In genomic region chr9:29637448-29638196, GRCh38 we compare ENCODE assay signal across 21 cellular contexts.
DNase-seq lines count a peak whose midpoint lies in the region; ATAC-seq and TF ChIP-seq lines count a peak whose summit lies in the region.
"Had no signal": no experiment of that assay in that cellular context is flagged by ENCODE, and none has a peak within 500 bp of the region (broad histone marks: within the 10 kb centered on the region; RNA-seq: fewer than 3 reads in every experiment).

No MANE protein-coding gene starts in this region.

- no peaks in the 10 kb centered on the region for H3K27me3 ChIP-seq in PC-3 (ENCODE audit: low read length)
- H3K27me3 ChIP-seq: BE2C, BLaER1 had no signal

- no peak overlapping the region for H3K9ac ChIP-seq in PC-3 (ENCODE audit: low read length)
- H3K9ac ChIP-seq: BLaER1 had no signal

- H3K4me2 ChIP-seq in PC-3 (ENCODE audit: low read length) = peak overlapping the region; percentile 62
- H3K4me2 ChIP-seq: BLaER1 had no signal

- H3K4me3 ChIP-seq in LNCaP clone FGC (ENCODE audit: low read depth, low read length) (no peak overlapping the region), PC-3 (ENCODE audit: low read length) (peak overlapping the region; percentile 40; the same call in 1 of the 2 replicates), fibroblast of villous mesenchyme (ENCODE audit: low read depth, low read length) (no peak overlapping the region)
- H3K4me3 ChIP-seq: BLaER1, GM12878 had no signal

- H3K27me3 Mint-ChIP-seq in Calu3 (ENCODE audit: unreplicated experiment) = no peaks in the 10 kb centered on the region
- H3K27me3 Mint-ChIP-seq in activated CD8-positive, alpha-beta T cell treated with anti-CD3 and anti-CD28 coated beads for 36 hours = no peaks in the 10 kb centered on the region
- H3K27me3 Mint-ChIP-seq: CD4-positive, alpha-beta memory T cell; CD4-positive, CD25-positive, alpha-beta regulatory T cell; CD8-positive, alpha-beta memory T cell had no signal

- peak; percentile 8 for DNase-seq in LNCaP clone FGC (ENCODE audit: low read depth)
- DNase-seq in PC-3 = peak; percentile 76
- peak; percentile 29 for DNase-seq in fibroblast of villous mesenchyme (ENCODE audit: low read depth)
- no peak for DNase-seq in glomerular visceral epithelial cell (ENCODE audit: extremely low spot score)
- no peak for DNase-seq in Calu3
- DNase-seq in NCI-H82 (lab: John Stamatoyannopoulos, UW) = no peak
- DNase-seq in activated CD8-positive, alpha-beta T cell treated with anti-CD3 and anti-CD28 coated beads for 36 hours = no peak
- DNase-seq: 8988T; ACHN; BE2C; C1 segment of cervical spinal cord; CD4-positive, alpha-beta memory T cell; CD4-positive, CD25-positive, alpha-beta regulatory T cell; CD8-positive, alpha-beta memory T cell; COR-L47; DMS79 treated with DMSO at 0.1 percent for 48 hours; GDM1 had no signal

- intact Hi-C loops in PC-3 (cut with micrococcal nuclease) = loop anchor here (1.0 to 10.0 kb wide), 2 partner anchors 240 to 353 kb away; no protein-coding TSS in a partner anchor
- intact Hi-C loops in Calu3 (cut with micrococcal nuclease; ENCODE audit: unreplicated experiment) = no loop called here
- intact Hi-C loops in activated CD8-positive, alpha-beta T cell treated with anti-CD3 and anti-CD28 coated beads for 36 hours (cut with micrococcal nuclease) = no loop called here

- no peak overlapping the region for H3K4me3 Mint-ChIP-seq in Calu3 (ENCODE audit: low read depth, unreplicated experiment)
- no peak overlapping the region for H3K4me3 Mint-ChIP-seq in activated CD8-positive, alpha-beta T cell treated with anti-CD3 and anti-CD28 coated beads for 36 hours
- H3K4me3 Mint-ChIP-seq: CD14-positive monocyte; CD4-positive, alpha-beta memory T cell; CD4-positive, CD25-positive, alpha-beta regulatory T cell; CD8-positive, alpha-beta memory T cell had no signal

- peak; percentile 89 for ATAC-seq in PC-3
- ATAC-seq in SK-N-SH treated with all-trans-retinoic acid at 6 μM for 48 hours = peak; percentile 69; the same call in 2 of the 3 replicates
- no peak for ATAC-seq in activated CD8-positive, alpha-beta T cell treated with anti-CD3 and anti-CD28 coated beads for 36 hours
- ATAC-seq: GM12878 had no signal

- peaks cover 32% of the 10 kb centered on the region for H3K4me1 ChIP-seq in PC-3 (ENCODE audit: insufficient read depth, low read length)
- H3K4me1 ChIP-seq: BE2C, BLaER1 had no signal

- H3K27ac ChIP-seq in PC-3 (ENCODE audit: low read length) = peak overlapping the region; percentile 60
- H3K27ac ChIP-seq: BLaER1 had no signal

- H3K9me2 ChIP-seq in PC-3 (replicated peaks; ENCODE audit: low read length) = no peaks in the 10 kb centered on the region

- BruUV-seq in PC-3 (replicated peaks; lab: Mats Ljungman, UMichigan) (no TSS peak), Calu3 (replicated peaks; lab: Mats Ljungman, UMichigan) (no TSS peak)

- TF ChIP-seq CTCF in LNCaP clone FGC (IDR thresholded peaks at IDR 0.05; ENCODE audit: control insufficient read depth, extremely low read depth, insufficient read depth) (no peak), PC-3 (conservative IDR thresholded peaks at IDR 0.05; ENCODE audit: low read depth, low read length) (no peak), fibroblast of villous mesenchyme (IDR thresholded peaks at IDR 0.05; ENCODE audit: insufficient read depth, low read depth, low read length) (no peak), Calu3 (IDR thresholded peaks at IDR 0.05; ENCODE audit: unreplicated experiment) (no peak)
- no peak for TF ChIP-seq CTCF in activated CD8-positive, alpha-beta T cell treated with anti-CD3 and anti-CD28 coated beads for 36 hours (IDR thresholded peaks at IDR 0.05)

- CTCF ChIA-PET in PC-3 (lab: Charles Lee) (no interaction called here), Calu3 (lab: Charles Lee) (no interaction called here)
- CTCF ChIA-PET in activated CD8-positive, alpha-beta T cell treated with anti-CD3 and anti-CD28 coated beads for 36 hours (lab: Charles Lee) = no interaction called here

- no peaks in the 10 kb centered on the region for H3F3A ChIP-seq in PC-3 (ENCODE audit: low read length, unreplicated experiment)

- no peak overlapping the region for H2AFZ ChIP-seq in PC-3 (ENCODE audit: low read length)

- no peaks in the 10 kb centered on the region for H3K36me3 ChIP-seq in PC-3 (ENCODE audit: low read depth, low read length)
- H3K36me3 ChIP-seq: BE2C, BLaER1 had no signal

- H3K9me3 Mint-ChIP-seq in Calu3 (ENCODE audit: low read depth, unreplicated experiment) = no peaks in the 10 kb centered on the region
- H3K9me3 Mint-ChIP-seq in activated CD8-positive, alpha-beta T cell treated with anti-CD3 and anti-CD28 coated beads for 36 hours = no peaks in the 10 kb centered on the region

- no peaks in the 10 kb centered on the region for H3K4me1 Mint-ChIP-seq in Calu3 (ENCODE audit: low read depth, unreplicated experiment)
- H3K4me1 Mint-ChIP-seq in activated CD8-positive, alpha-beta T cell treated with anti-CD3 and anti-CD28 coated beads for 36 hours (ENCODE audit: low read depth) = no peaks in the 10 kb centered on the region
- H3K4me1 Mint-ChIP-seq: CD14-positive monocyte; CD4-positive, alpha-beta memory T cell; CD4-positive, CD25-positive, alpha-beta regulatory T cell; CD8-positive, alpha-beta memory T cell had no signal

- no peaks in the 10 kb centered on the region for H3K79me2 ChIP-seq in PC-3 (ENCODE audit: low read length)

- no peaks in the 10 kb centered on the region for H4K20me1 ChIP-seq in PC-3 (ENCODE audit: low read length)
- H4K20me1 ChIP-seq: BLaER1 had no signal

- no peaks in the 10 kb centered on the region for H3K36me3 Mint-ChIP-seq in Calu3 (ENCODE audit: insufficient read depth, unreplicated experiment)
- H3K36me3 Mint-ChIP-seq in activated CD8-positive, alpha-beta T cell treated with anti-CD3 and anti-CD28 coated beads for 36 hours (ENCODE audit: low read depth) = no peaks in the 10 kb centered on the region
- H3K36me3 Mint-ChIP-seq: CD14-positive monocyte; CD4-positive, alpha-beta memory T cell; CD4-positive, CD25-positive, alpha-beta regulatory T cell; CD8-positive, alpha-beta memory T cell had no signal

- no peak overlapping the region for H3K27ac Mint-ChIP-seq in Calu3 (ENCODE audit: unreplicated experiment)
- no peak overlapping the region for H3K27ac Mint-ChIP-seq in activated CD8-positive, alpha-beta T cell treated with anti-CD3 and anti-CD28 coated beads for 36 hours
- H3K27ac Mint-ChIP-seq: CD14-positive monocyte; CD4-positive, alpha-beta memory T cell; CD4-positive, CD25-positive, alpha-beta regulatory T cell; CD8-positive, alpha-beta memory T cell had no signal

- POLR2A ChIA-PET in PC-3 (lab: Charles Lee; ENCODE audit: unreplicated experiment) = no interaction called here
- POLR2A ChIA-PET in activated CD8-positive, alpha-beta T cell treated with anti-CD3 and anti-CD28 coated beads for 36 hours (lab: Charles Lee) = no interaction called here

- no peaks in the 10 kb centered on the region for H3K9me3 ChIP-seq in PC-3 (ENCODE audit: low read length)
- H3K9me3 ChIP-seq: BE2C, BLaER1 had no signal

TF ChIP-seq in SK-N-SH treated with all-trans-retinoic acid at 6 μM for 48 hours, 23 proteins besides CTCF, POLR2A, EP300 and RAD21:
- TF ChIP-seq ISL1 (CRISPR knock-in tag; IDR thresholded peaks at IDR 0.05) = peak; percentile 51
- no peak for TF ChIP-seq ESRRG (CRISPR knock-in tag; IDR thresholded peaks at IDR 0.05)

Comparison
In these comparisons a context has a peak if more than half of its experiments do, and no peak if none do; other contexts are left out.
1. DNase-seq: peak in LNCaP clone FGC (single experiment), PC-3 (single experiment) and fibroblast of villous mesenchyme (single experiment); none in glomerular visceral epithelial cell (single experiment), Calu3 (single experiment), NCI-H82 (single experiment) and activated CD8-positive, alpha-beta T cell treated with anti-CD3 and anti-CD28 coated beads for 36 hours (single experiment).